ENCODE assay signal across 21 cellular contexts in genomic region chr1:196557797-196558196, GRCh38. TPM values are rescaled to one million over a fixed set of nuclear protein-coding genes. Genes with fewer than 3 reads are reported as not detected.
DNase-seq lines count a peak whose midpoint lies in the region; ATAC-seq and TF ChIP-seq lines count a peak whose summit lies in the region.
"Had no signal": no experiment of that assay in that cellular context is flagged by ENCODE, and none has a peak within 500 bp of the region (broad histone marks: within the 10 kb centered on the region; RNA-seq: fewer than 3 reads in every experiment).

No MANE protein-coding gene starts in this region.

- peak; percentile 83 for ATAC-seq in Right ventricle myocardium superior (ENCODE audit: poor library complexity)
- ATAC-seq in right cardiac atrium: peak; percentile 53 to 84
- no peak for ATAC-seq in thoracic aorta (ENCODE audit: insufficient number of reproducible peaks, low FRiP score, low read depth)
- no peak for ATAC-seq in activated T-helper 17 cell treated with anti-CD3 and anti-CD28 coated beads, Interleukin-2, amount 50 U/mL, for 72 hours (replicated peaks)
- no peak for ATAC-seq in HG03196 (IDR thresholded peaks at IDR 0.05; ENCODE audit: unreplicated experiment)
- ATAC-seq: stimulated activated naive CD8-positive, alpha-beta T cell treated with anti-CD3 and anti-CD28 coated beads, Interleukin-15, amount 100 ng/mL, for 72 hours had no signal

- intact Hi-C loops in Right ventricle myocardium superior (cut with DNase I) (no loop called here), cardiac septum (cut with DNase I) (no loop called here), right cardiac atrium (cut with DNase I) (no loop called here)

- H3K27ac Mint-ChIP-seq in activated T-helper 17 cell treated with anti-CD3 and anti-CD28 coated beads, Interleukin-2, amount 50 U/mL, for 72 hours: no peak overlapping the region
- no peak overlapping the region for H3K27ac Mint-ChIP-seq in activated naive CD8-positive, alpha-beta T cell treated with anti-CD3 and anti-CD28 coated beads for 36 hours
- H3K27ac Mint-ChIP-seq: naive B cell; stimulated activated naive CD8-positive, alpha-beta T cell treated with anti-CD3 and anti-CD28 coated beads, Interleukin-15, amount 100 ng/mL, for 72 hours had no signal

- no peaks in the 10 kb centered on the region for H3K4me1 ChIP-seq in right cardiac atrium (ENCODE audit: control insufficient read depth, insufficient read depth, low read length)
- H3K4me1 ChIP-seq in thoracic aorta (ENCODE audit: control insufficient read depth in 1 of 2, low read depth in 2 of 2): no peaks in the 10 kb centered on the region

- H3K4me3 ChIP-seq in choroid plexus epithelial cell (ENCODE audit: low read depth, low read length) (no peak overlapping the region), right cardiac atrium (ENCODE audit: low read length) (no peak overlapping the region), thoracic aorta (peak overlapping the region; percentile 49)

- WGBS in right cardiac atrium: 60% methylated on average over 2 of the region's 2 CpGs

- H3K9me3 ChIP-seq in right cardiac atrium (ENCODE audit: control insufficient read depth, low read length) (no peaks in the 10 kb centered on the region), thoracic aorta (no peaks in the 10 kb centered on the region)

- H3K4me3 Mint-ChIP-seq in activated T-helper 17 cell treated with anti-CD3 and anti-CD28 coated beads, Interleukin-2, amount 50 U/mL, for 72 hours: no peak overlapping the region
- no peak overlapping the region for H3K4me3 Mint-ChIP-seq in activated naive CD8-positive, alpha-beta T cell treated with anti-CD3 and anti-CD28 coated beads for 36 hours
- H3K4me3 Mint-ChIP-seq: naive B cell; stimulated activated naive CD8-positive, alpha-beta T cell treated with anti-CD3 and anti-CD28 coated beads, Interleukin-15, amount 100 ng/mL, for 72 hours had no signal

- H3K9me3 Mint-ChIP-seq in activated T-helper 17 cell treated with anti-CD3 and anti-CD28 coated beads, Interleukin-2, amount 50 U/mL, for 72 hours: no peaks in the 10 kb centered on the region
- peaks cover 4% of the 10 kb centered on the region for H3K9me3 Mint-ChIP-seq in activated naive CD8-positive, alpha-beta T cell treated with anti-CD3 and anti-CD28 coated beads for 36 hours

- H3K36me3 ChIP-seq in thoracic aorta: no peaks in the 10 kb centered on the region

- no peak for TF ChIP-seq CTCF in choroid plexus epithelial cell (conservative IDR thresholded peaks at IDR 0.05; ENCODE audit: low read depth, low read length)
- TF ChIP-seq CTCF in thoracic aorta (IDR thresholded peaks at IDR 0.05): no peak

- DNase-seq in Right ventricle myocardium superior (no peak), cardiac septum (ENCODE audit: low spot score) (no peak), choroid plexus epithelial cell (ENCODE audit: low read depth) (peak; percentile 42), right cardiac atrium (no peak), thoracic aorta (ENCODE audit: low spot score) (no peak)
- no peak for DNase-seq in activated naive CD8-positive, alpha-beta T cell treated with anti-CD3 and anti-CD28 coated beads for 36 hours
- DNase-seq: 8988T; activated CD4-positive, alpha-beta T cell treated with anti-CD3 and anti-CD28 coated beads for 1 hour; activated gamma-delta T cell; aorta; DMS79 treated with DMSO at 0.1 percent for 48 hours; naive B cell; NCI-H1092 treated with DMSO at 0.1 percent for 48 hours; NCI-H2107; NCI-H82; stimulated activated naive CD8-positive, alpha-beta T cell treated with anti-CD3 and anti-CD28 coated beads, Interleukin-15, amount 100 ng/mL, for 72 hours had no signal

- no peaks in the 10 kb centered on the region for H3K36me3 Mint-ChIP-seq in activated T-helper 17 cell treated with anti-CD3 and anti-CD28 coated beads, Interleukin-2, amount 50 U/mL, for 72 hours (ENCODE audit: low read depth)
- H3K36me3 Mint-ChIP-seq in activated naive CD8-positive, alpha-beta T cell treated with anti-CD3 and anti-CD28 coated beads for 36 hours: no peaks in the 10 kb centered on the region
- H3K36me3 Mint-ChIP-seq: naive B cell had no signal

- H3K27me3 Mint-ChIP-seq in activated T-helper 17 cell treated with anti-CD3 and anti-CD28 coated beads, Interleukin-2, amount 50 U/mL, for 72 hours: peaks cover under 1% of the 10 kb centered on the region
- no peaks in the 10 kb centered on the region for H3K27me3 Mint-ChIP-seq in activated naive CD8-positive, alpha-beta T cell treated with anti-CD3 and anti-CD28 coated beads for 36 hours
- H3K27me3 Mint-ChIP-seq: naive B cell; progenitor cell of endocrine pancreas; stimulated activated naive CD8-positive, alpha-beta T cell treated with anti-CD3 and anti-CD28 coated beads, Interleukin-15, amount 100 ng/mL, for 72 hours had no signal

- H3K27me3 ChIP-seq in right cardiac atrium (ENCODE audit: control insufficient read depth, insufficient read depth) (no peaks in the 10 kb centered on the region), thoracic aorta (replicated peaks; ENCODE audit: insufficient read depth) (no peaks in the 10 kb centered on the region)

- no peak overlapping the region for H3K27ac ChIP-seq in right cardiac atrium (ENCODE audit: low read length)
- no peak overlapping the region for H3K27ac ChIP-seq in thoracic aorta
- H3K27ac ChIP-seq: RWPE1 had no signal

- no peaks in the 10 kb centered on the region for H3K4me1 Mint-ChIP-seq in activated T-helper 17 cell treated with anti-CD3 and anti-CD28 coated beads, Interleukin-2, amount 50 U/mL, for 72 hours
- no peaks in the 10 kb centered on the region for H3K4me1 Mint-ChIP-seq in activated naive CD8-positive, alpha-beta T cell treated with anti-CD3 and anti-CD28 coated beads for 36 hours
- H3K4me1 Mint-ChIP-seq: naive B cell; stimulated activated naive CD8-positive, alpha-beta T cell treated with anti-CD3 and anti-CD28 coated beads, Interleukin-15, amount 100 ng/mL, for 72 hours had no signal

RNA-seq across cellular contexts. Expression of gene KCNT2, which starts 50.4 kb away (rescaled TPM):
- total RNA-seq in Right ventricle myocardium superior (1.0 TPM), cardiac septum (2.1 TPM), right cardiac atrium (1 to 10 TPM; 2.7 to 7.1 (median 4.7) TPM), thoracic aorta (10 to 100 TPM; 15.6 to 23.6 TPM)
- 1.9 TPM for polyA plus RNA-seq in right cardiac atrium
- total RNA-seq in activated T-helper 17 cell treated with anti-CD3 and anti-CD28 coated beads, Interleukin-2, amount 50 U/mL, for 72 hours: under 1 TPM; 0.04 to 0.48 TPM
- not detected for total RNA-seq in activated naive CD8-positive, alpha-beta T cell treated with anti-CD3 and anti-CD28 coated beads for 36 hours
- total RNA-seq: T-helper 2 cell treated with Interferon-gamma antibody and Interleukin-4, amounts not matched to agents 100 ng/mL and 5 ng/mL, for 36 hours had no signal

Comparison
In these comparisons a context has a peak if more than half of its experiments do, and no peak if none do; other contexts are left out.
1. ATAC-seq: peak in Right ventricle myocardium superior (single experiment) and right cardiac atrium (2 of 2); none in thoracic aorta (single experiment), activated T-helper 17 cell treated with anti-CD3 and anti-CD28 coated beads, Interleukin-2, amount 50 U/mL, for 72 hours (single experiment) and HG03196 (single experiment).